Comparison of ENCODE assay signal across 15 cellular contexts in the genomic region with DNA sequence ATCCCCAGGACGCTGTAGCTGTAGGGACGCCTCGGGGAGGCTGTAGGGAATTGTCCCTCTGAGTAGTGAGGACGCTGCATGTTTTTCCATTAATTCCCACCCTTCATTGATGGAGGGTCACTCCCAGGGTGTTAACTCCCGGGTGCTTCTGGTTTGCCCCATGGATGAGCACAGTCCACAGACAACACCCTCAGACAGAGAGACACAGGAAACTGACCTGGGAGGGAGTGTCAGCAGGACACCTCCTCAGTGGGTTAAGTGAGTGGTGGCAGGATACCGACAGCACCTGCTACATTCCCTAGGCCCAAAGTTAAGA. TPM values are rescaled to one million over a fixed set of nuclear protein-coding genes. Genes with fewer than 3 reads are reported as not detected.
DNase-seq lines count a peak whose midpoint lies in the region; ATAC-seq, FAIRE-seq and TF ChIP-seq lines count a peak whose summit lies in the region.
"Had no signal": no experiment of that assay in that cellular context is flagged by ENCODE, and none has a peak within 500 bp of the region (broad histone marks: within the 10 kb centered on the region; RNA-seq: fewer than 3 reads in every experiment).

No MANE protein-coding gene starts in this region.

- H3K9ac ChIP-seq in BLaER1 treated with 17β-estradiol and CSF1 and Interleukin-3, amounts not matched to agents 10 nM and 100 nM, result peak overlapping the region in 5 of 11 experiments; percentile 7 to 62 (median 40); a peak in 7 of 22 replicates

- H3K36me3 Mint-ChIP-seq in GM23338 (ENCODE audit: low read depth) (no peaks in the 10 kb centered on the region), brain (no peaks in the 10 kb centered on the region), nephron progenitor cell (ENCODE audit: low read depth) (no peaks in the 10 kb centered on the region)
- H3K36me3 Mint-ChIP-seq: CD14-positive monocyte; CD8-positive, alpha-beta T cell had no signal

- H3K9me3 ChIP-seq in BLaER1 treated with 17β-estradiol and CSF1 and Interleukin-3, amounts not matched to agents 10 nM and 100 nM (replicated peaks in 1 of 11), result peaks cover 0 to 15% (median 5%) of the 10 kb centered on the region in 11 experiments; a peak in 7 of 22 replicates
- H3K9me3 ChIP-seq in pancreas, result no peaks in the 10 kb centered on the region

- peak overlapping the region; percentile 40 to 91 (median 78) for H3K4me2 ChIP-seq in BLaER1 treated with 17β-estradiol and CSF1 and Interleukin-3, amounts not matched to agents 10 nM and 100 nM
- peak overlapping the region; percentile 66 for H3K4me2 ChIP-seq in GM23338

- WGBS in pancreas, 2 donors, result 68 to 79% methylated on average over 6 of the region's 6 CpGs

- no peaks in the 10 kb centered on the region for H3K9me2 ChIP-seq in GM23338 (ENCODE audit: insufficient read depth)

- FAIRE-seq in pancreas (lab: Jason Lieb, UNC), result no peak
- FAIRE-seq: A204.1, H54 had no signal

- no peak for TF ChIP-seq CTCF in GM23338 (conservative IDR thresholded peaks at IDR 0.05; ENCODE audit: low read depth in 2 of 2)
- no peak for TF ChIP-seq CTCF in brain (conservative IDR thresholded peaks at IDR 0.05)
- no peak for TF ChIP-seq CTCF in nephron progenitor cell (IDR thresholded peaks at IDR 0.05)
- no peak for TF ChIP-seq CTCF in pancreas (IDR thresholded peaks at IDR 0.05)

- H3K4me1 Mint-ChIP-seq in GM23338, result peaks cover 24% of the 10 kb centered on the region
- peaks cover 25% of the 10 kb centered on the region for H3K4me1 Mint-ChIP-seq in brain
- H3K4me1 Mint-ChIP-seq in nephron progenitor cell, result peaks cover 23% of the 10 kb centered on the region
- H3K4me1 Mint-ChIP-seq: B cell had no signal

- no peak for DNase-seq in GM23338 (ENCODE audit: low spot score)
- DNase-seq in nephron progenitor cell, result no peak
- no peak for DNase-seq in head of caudate nucleus
- DNase-seq in NCI-H2227 treated with DMSO at 0.1 percent for 48 hours (lab: John Stamatoyannopoulos, UW), result no peak
- no peak for DNase-seq in pancreas
- DNase-seq: CD8-positive, alpha-beta T cell; DND-41; GF-D8; IMR-90 had no signal

- no peaks in the 10 kb centered on the region for H3K79me2 ChIP-seq in GM23338 (replicated peaks; ENCODE audit: insufficient read depth)

- H3K36me3 ChIP-seq in BLaER1 treated with 17β-estradiol and CSF1 and Interleukin-3, amounts not matched to agents 10 nM and 100 nM, result no peaks in the 10 kb centered on the region
- H3K36me3 ChIP-seq in GM23338 (ENCODE audit: insufficient read depth), result no peaks in the 10 kb centered on the region
- H3K36me3 ChIP-seq in pancreas, result no peaks in the 10 kb centered on the region

- H3K4me1 ChIP-seq in BLaER1 treated with 17β-estradiol and CSF1 and Interleukin-3, amounts not matched to agents 10 nM and 100 nM, result peaks cover 18 to 38% (median 33%) of the 10 kb centered on the region in 10 experiments
- peaks cover 20% of the 10 kb centered on the region for H3K4me1 ChIP-seq in GM23338 (ENCODE audit: insufficient read depth)
- no peaks in the 10 kb centered on the region for H3K4me1 ChIP-seq in pancreas

- no peaks in the 10 kb centered on the region for H4K20me1 ChIP-seq in BLaER1 treated with 17β-estradiol and CSF1 and Interleukin-3, amounts not matched to agents 10 nM and 100 nM
- H4K20me1 ChIP-seq in GM23338 (replicated peaks; ENCODE audit: insufficient read depth), result no peaks in the 10 kb centered on the region

- peak overlapping the region in 5 of 11 experiments; percentile 23 to 66 (median 61); a peak in 6 of 22 replicates for H3K27ac ChIP-seq in BLaER1 treated with 17β-estradiol and CSF1 and Interleukin-3, amounts not matched to agents 10 nM and 100 nM
- H3K27ac ChIP-seq in GM23338 (ENCODE audit: low read depth) (no peak overlapping the region), pancreas (no peak overlapping the region)

- no peak overlapping the region for H3K4me3 Mint-ChIP-seq in GM23338
- H3K4me3 Mint-ChIP-seq in brain, result no peak overlapping the region
- H3K4me3 Mint-ChIP-seq in nephron progenitor cell, result peak overlapping the region; percentile 65
- H3K4me3 Mint-ChIP-seq: B cell; CD14-positive monocyte; CD8-positive, alpha-beta T cell had no signal

- H3K27me3 Mint-ChIP-seq in GM23338 (ENCODE audit: insufficient read depth, low read depth, poor library complexity), result peaks cover 15% of the 10 kb centered on the region
- H3K27me3 Mint-ChIP-seq in brain, result peaks cover 46% of the 10 kb centered on the region
- H3K27me3 Mint-ChIP-seq in nephron progenitor cell (ENCODE audit: low read depth, poor library complexity), result peaks cover 7% of the 10 kb centered on the region

- no peaks in the 10 kb centered on the region for H3K27me3 ChIP-seq in BLaER1 treated with 17β-estradiol and CSF1 and Interleukin-3, amounts not matched to agents 10 nM and 100 nM
- H3K27me3 ChIP-seq in GM23338 (ENCODE audit: insufficient read depth), result no peaks in the 10 kb centered on the region
- H3K27me3 ChIP-seq in pancreas, result peaks cover 0 to 6% (median 0%) of the 10 kb centered on the region in 4 donors

- peak overlapping the region; percentile 78 for H2AFZ ChIP-seq in GM23338

- H3K9me3 Mint-ChIP-seq in GM23338, result no peaks in the 10 kb centered on the region
- peaks cover 0 to 8% (median 5%) of the 10 kb centered on the region in 5 experiments for H3K9me3 Mint-ChIP-seq in brain
- peaks cover 11% of the 10 kb centered on the region for H3K9me3 Mint-ChIP-seq in nephron progenitor cell
- H3K9me3 Mint-ChIP-seq: CD8-positive, alpha-beta T cell had no signal

- ATAC-seq in GM23338, result peak; percentile 25
- no peak for ATAC-seq in pancreas
- ATAC-seq: CD8-positive, alpha-beta T cell had no signal

- peak overlapping the region in 2 of 10 experiments; percentile 37 to 52; a peak in 4 of 20 replicates for H3K4me3 ChIP-seq in BLaER1 treated with 17β-estradiol and CSF1 and Interleukin-3, amounts not matched to agents 10 nM and 100 nM
- H3K4me3 ChIP-seq in GM23338 (no peak overlapping the region), pancreas (no peak overlapping the region)

- 0 out of 2 replicates have a peak, but pooled peaks cover 4% of the 10 kb centered on the region for H3F3A ChIP-seq in GM23338 (replicated peaks; ENCODE audit: low read depth)

- intact Hi-C loops in head of caudate nucleus (cut with DNase I), result loop anchor here (10.0 kb wide), 1 partner anchor 188 kb away; no protein-coding TSS in a partner anchor
- intact Hi-C loops in pancreas (cut with DNase I), result no loop called here

- peak overlapping the region; percentile 56; the same call in 1 of the 2 replicates for H3K27ac Mint-ChIP-seq in GM23338
- H3K27ac Mint-ChIP-seq in brain, result peak overlapping the region in 3 of 5 experiments; percentile 22 to 77 (median 64)
- H3K27ac Mint-ChIP-seq in nephron progenitor cell, result no peak overlapping the region
- H3K27ac Mint-ChIP-seq: B cell; CD14-positive monocyte; CD8-positive, alpha-beta T cell had no signal

TF ChIP-seq in GM23338, 12 proteins besides CTCF, POLR2A, EP300 and RAD21 (continues in another document):
- no peak for TF ChIP-seq ZNF114 (CRISPR knock-in tag; IDR thresholded peaks at IDR 0.05)
- no peak for TF ChIP-seq POLR2AphosphoS5 (IDR thresholded peaks at IDR 0.05; ENCODE audit: low read depth)
- TF ChIP-seq EZH2phosphoT487 (IDR thresholded peaks at IDR 0.05; ENCODE audit: unreplicated experiment), result no peak
- TF ChIP-seq JUNB (IDR thresholded peaks at IDR 0.05; ENCODE audit: unreplicated experiment), result no peak
- TF ChIP-seq CREB1 (CRISPR knock-in tag; IDR thresholded peaks at IDR 0.05; ENCODE audit: low read depth), result no peak
- TF ChIP-seq STAT1 (IDR thresholded peaks at IDR 0.05; ENCODE audit: unreplicated experiment), result no peak

RNA-seq across cellular contexts. Expression of a gene that starts 53.5 kb away (rescaled TPM):
- 0.31 TPM in 1 of 2 replicates, not detected in the other for total RNA-seq in GM23338 (2014; rRNA removed; shearing (Covaris generic))
- polyA plus RNA-seq in GM23338 (2016; fragmentation: Nextera tagmentation; extraction: Ambion mirVana) (2.0 and 2.6 TPM in 2 replicates), brain (ENCODE audit: insufficient read depth, low read depth, low replicate concordance) (1.3 TPM), pancreas (under 1 TPM in 1 of 2 donors, not detected in 1; 0.92 TPM)
- total RNA-seq in pancreas, result not detected
- total RNA-seq: B cell; CD8-positive, alpha-beta T cell; IMR-90 had no signal
- polyA plus RNA-seq: IMR-90 had no signal
